In the genomic region with DNA sequence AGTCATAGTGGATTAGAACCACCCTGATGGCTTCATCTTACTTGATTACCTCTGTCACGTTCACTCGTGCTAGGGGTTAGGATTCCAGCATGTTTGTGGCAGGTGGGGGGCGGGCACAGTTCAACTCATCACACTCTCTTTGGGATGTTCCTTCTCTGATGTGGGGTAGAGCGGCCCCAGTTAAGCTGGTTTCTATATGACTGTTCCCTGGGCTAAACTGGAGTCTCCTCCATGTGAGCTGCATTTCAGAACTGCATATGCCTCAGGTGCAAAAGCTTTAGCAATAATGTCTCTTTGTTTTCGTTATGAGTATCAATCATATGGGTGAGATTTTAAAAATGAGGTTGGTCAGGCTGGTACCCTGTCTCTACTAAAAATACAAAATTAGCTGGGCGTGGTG, we compare ENCODE assay signal across 22 cellular contexts.
DNase-seq lines count a peak whose midpoint lies in the region; ATAC-seq and TF ChIP-seq lines count a peak whose summit lies in the region.
"Had no signal": no experiment of that assay in that cellular context is flagged by ENCODE, and none has a peak within 500 bp of the region (broad histone marks: within the 10 kb centered on the region; RNA-seq: fewer than 3 reads in every experiment).

No MANE protein-coding gene starts in this region.

- ATAC-seq in GM18858 (IDR thresholded peaks at IDR 0.05; ENCODE audit: unreplicated experiment): peak; percentile 53
- ATAC-seq in GM21717 (IDR thresholded peaks at IDR 0.05; ENCODE audit: unreplicated experiment): peak; percentile 63
- ATAC-seq: A549, K562, Panc1 had no signal

- H2BK5ac ChIP-seq in neuronal stem cell (ENCODE audit: low read length): no peak overlapping the region

- peak overlapping the region; percentile 31; the same call in 1 of the 2 replicates for H2AFZ ChIP-seq in OCI-LY3 (ENCODE audit: low read depth, low read length)
- H2AFZ ChIP-seq in neuronal stem cell (ENCODE audit: low read length): no peak overlapping the region

- no peaks in the 10 kb centered on the region for H3K79me2 ChIP-seq in OCI-LY3 (ENCODE audit: low read length)

- H3K79me1 ChIP-seq in neuronal stem cell (ENCODE audit: low read depth, low read length): no peaks in the 10 kb centered on the region

- H3K14ac ChIP-seq in neuronal stem cell (ENCODE audit: low read length): no peak overlapping the region

- no peaks in the 10 kb centered on the region for H4K20me1 ChIP-seq in OCI-LY3 (ENCODE audit: insufficient read depth, low read length)
- H4K20me1 ChIP-seq: BLaER1 treated with 17β-estradiol and CSF1 and Interleukin-3, amounts not matched to agents 10 nM and 100 nM had no signal

- no peak overlapping the region for H2AK5ac ChIP-seq in neuronal stem cell (ENCODE audit: low read depth, low read length)

- H2BK12ac ChIP-seq in neuronal stem cell (ENCODE audit: low read length): no peak overlapping the region

- peak overlapping the region; percentile 29 for H3K4me3 ChIP-seq in OCI-LY3 (ENCODE audit: low read length)
- H3K4me3 ChIP-seq in neuronal stem cell (ENCODE audit: low read length in 2 of 2): no peak overlapping the region
- H3K4me3 ChIP-seq: A549; BLaER1 treated with 17β-estradiol and CSF1 and Interleukin-3, amounts not matched to agents 10 nM and 100 nM; K562 had no signal

- H4K8ac ChIP-seq in neuronal stem cell (ENCODE audit: low read depth, low read length): no peak overlapping the region

- no peak overlapping the region for H4K91ac ChIP-seq in neuronal stem cell (ENCODE audit: low read depth, low read length, poor library complexity)

- H3K27me3 ChIP-seq in OCI-LY3 (ENCODE audit: low read depth, low read length) (no peaks in the 10 kb centered on the region), neuronal stem cell (ENCODE audit: control insufficient read depth in 3 of 3, insufficient read depth in 3 of 3, low read depth in 1 of 3, low read length in 3 of 3) (no peaks in the 10 kb centered on the region)
- H3K27me3 ChIP-seq: BLaER1 treated with 17β-estradiol and CSF1 and Interleukin-3, amounts not matched to agents 10 nM and 100 nM had no signal

- no peak overlapping the region for H2BK15ac ChIP-seq in neuronal stem cell (ENCODE audit: low read length)

- H3K4me2 ChIP-seq in OCI-LY3 (ENCODE audit: low read length) (peak overlapping the region; percentile 60), neuronal stem cell (ENCODE audit: insufficient read depth, low read length, poor library complexity, severe bottlenecking) (no peak overlapping the region)
- H3K4me2 ChIP-seq: A549; BLaER1 treated with 17β-estradiol and CSF1 and Interleukin-3, amounts not matched to agents 10 nM and 100 nM had no signal

- H3K36me3 ChIP-seq in OCI-LY3 (replicated peaks; ENCODE audit: low read depth, low read length) (peaks cover 5% of the 10 kb centered on the region), neuronal stem cell (replicated peaks in 1 of 2; ENCODE audit: control insufficient read depth in 2 of 2, insufficient read depth in 2 of 2, low read length in 2 of 2) (no peaks in the 10 kb centered on the region)
- H3K36me3 ChIP-seq: BLaER1 treated with 17β-estradiol and CSF1 and Interleukin-3, amounts not matched to agents 10 nM and 100 nM had no signal

- TF ChIP-seq CTCF in OCI-LY3 (IDR thresholded peaks at IDR 0.05; ENCODE audit: low read depth, low read length): no peak

- H3K18ac ChIP-seq in neuronal stem cell (ENCODE audit: low read length): no peak overlapping the region

- no peak overlapping the region for H3K4ac ChIP-seq in neuronal stem cell (ENCODE audit: low read length)

- H3K9ac ChIP-seq in OCI-LY3 (ENCODE audit: low read length): peak overlapping the region; percentile 39; the same call in 1 of the 2 replicates
- H3K9ac ChIP-seq in neuronal stem cell (ENCODE audit: low read depth, low read length, poor library complexity): no peak overlapping the region
- H3K9ac ChIP-seq: BLaER1 treated with 17β-estradiol and CSF1 and Interleukin-3, amounts not matched to agents 10 nM and 100 nM had no signal

- no CpG with 5 or more reads among the region's 6 CpGs for WGBS in neuronal stem cell (ENCODE audit: extremely low coverage in 2 of 2, insufficient read length in 2 of 2, insufficient replicate concordance in 1 of 2), 2 donors

- H2BK120ac ChIP-seq in neuronal stem cell (ENCODE audit: low read depth, low read length): no peak overlapping the region

- peak overlapping the region; percentile 68 for H3K27ac ChIP-seq in OCI-LY3 (ENCODE audit: low read length)
- no peak overlapping the region for H3K27ac ChIP-seq in neuronal stem cell (replicated peaks; ENCODE audit: low read length)
- H3K27ac ChIP-seq: A549; BLaER1 treated with 17β-estradiol and CSF1 and Interleukin-3, amounts not matched to agents 10 nM and 100 nM had no signal

- peaks cover 37% of the 10 kb centered on the region for H3K4me1 ChIP-seq in OCI-LY3 (ENCODE audit: low read length)
- peaks cover 0 to 3% of the 10 kb centered on the region in 2 donors for H3K4me1 ChIP-seq in neuronal stem cell (ENCODE audit: control insufficient read depth in 2 of 2, insufficient read depth in 1 of 2, low read depth in 1 of 2, low read length in 2 of 2)
- H3K4me1 ChIP-seq: A549 had no signal

- no peak overlapping the region for H3K23ac ChIP-seq in neuronal stem cell (ENCODE audit: low read depth, low read length, poor library complexity)

- H3K9me3 ChIP-seq in OCI-LY3 (ENCODE audit: insufficient read depth, low read length) (no peaks in the 10 kb centered on the region), neuronal stem cell (replicated peaks in 1 of 2; ENCODE audit: control insufficient read depth in 2 of 2, insufficient read depth in 1 of 2, low read depth in 1 of 2, low read length in 2 of 2) (no peaks in the 10 kb centered on the region)
- H3K9me3 ChIP-seq: A549; BLaER1 treated with 17β-estradiol and CSF1 and Interleukin-3, amounts not matched to agents 10 nM and 100 nM had no signal

- no peak for DNase-seq in NCI-H748 (lab: John Stamatoyannopoulos, UW; ENCODE audit: unreplicated experiment)
- no peak for DNase-seq in neuronal stem cell (ENCODE audit: low spot score)
- no peak for DNase-seq in inferior parietal cortex (ENCODE audit: extremely low spot score)
- DNase-seq in T-helper 9 cell: no peak
- DNase-seq: AML-193; CD4-positive, alpha-beta T cell; COR-L47; MV-4-11; NCI-H1105 treated with DMSO at 0.1 percent for 48 hours; NCI-H146; NCI-H2029; NCI-H446; NCI-H524 treated with DMSO at 0.1 percent for 48 hours; NCI-H82; SHP77 treated with DMSO at 0.1 percent for 48 hours had no signal
